In genomic region chr7:83466187-83466923, GRCh38 we compare ENCODE assay signal across 1 cellular context.
TF ChIP-seq lines count a peak whose summit lies in the region.

No MANE protein-coding gene starts in this region.

TF ChIP-seq in GM23338, 12 proteins besides CTCF, POLR2A, EP300 and RAD21 (continued from another document):
- peak; percentile 75 for TF ChIP-seq POLR2AphosphoS5 (IDR thresholded peaks at IDR 0.05; ENCODE audit: low read depth)
